Comparison of ENCODE assay signal across 9 cellular contexts in genomic region chr6:26312096-26312463, GRCh38. TPM values are rescaled to one million over a fixed set of nuclear protein-coding genes. Genes with fewer than 3 reads are reported as not detected.
A peak's percentile ranks its signal among the peaks of the same experiment; 100 is the strongest.
DNase-seq lines count a peak whose midpoint lies in the region; ATAC-seq and TF ChIP-seq lines count a peak whose summit lies in the region.
"Had no signal": no experiment of that assay in that cellular context is flagged by ENCODE, and none has a peak within 500 bp of the region (broad histone marks: within the 10 kb centered on the region; RNA-seq: fewer than 3 reads in every experiment).

No MANE protein-coding gene starts in this region.

- CTCF ChIA-PET in RWPE1 (lab: Yijun Ruan, JAX): no interaction called here

- DNase-seq in NCI-H2029 treated with DMSO at 0.1 percent for 48 hours (lab: John Stamatoyannopoulos, UW) (peak; percentile 66), NCI-H2029 (lab: John Stamatoyannopoulos, UW) (no peak), RWPE1 (ENCODE audit: low spot score) (no peak), esophagus muscularis mucosa (ENCODE audit: extremely low spot score) (no peak), sciatic nerve (ENCODE audit: low spot score) (no peak), hepatic stellate cell (ENCODE audit: low spot score) (no peak)

- H3K27ac ChIP-seq in RWPE1 (peak overlapping the region; percentile 53; the same call in 1 of the 2 replicates), esophagus muscularis mucosa (replicated peaks in 1 of 4) (peak overlapping the region; percentile 52 to 73 (median 62))
- H3K27ac ChIP-seq: C4-2B had no signal

- H3K9me3 ChIP-seq in esophagus muscularis mucosa: no peaks in the 10 kb centered on the region

- intact Hi-C loops in esophagus muscularis mucosa (cut with DNase I) (no loop called here), sciatic nerve (cut with DNase I) (no loop called here)

- peaks cover 7 to 25% (median 17%) of the 10 kb centered on the region in 4 donors for H3K4me1 ChIP-seq in esophagus muscularis mucosa

- no peak for TF ChIP-seq EP300 in esophagus muscularis mucosa (IDR thresholded peaks at IDR 0.05)

- no peak for TF ChIP-seq CTCF in RWPE1 (conservative IDR thresholded peaks at IDR 0.05; ENCODE audit: low read depth)
- no peak for TF ChIP-seq CTCF in esophagus muscularis mucosa (IDR thresholded peaks at IDR 0.05)

- ATAC-seq in sciatic nerve: peak; percentile 4
- ATAC-seq in GM19023 (IDR thresholded peaks at IDR 0.05; ENCODE audit: unreplicated experiment): no peak
- ATAC-seq in HG03025 (IDR thresholded peaks at IDR 0.05; ENCODE audit: low FRiP score, unreplicated experiment): no peak

- no peak for TF ChIP-seq POLR2A in esophagus muscularis mucosa (IDR thresholded peaks at IDR 0.05; ENCODE audit: low read depth)

- no peaks in the 10 kb centered on the region for H3K36me3 ChIP-seq in esophagus muscularis mucosa

- peak overlapping the region; percentile 50 to 62 (median 52) for H3K4me3 ChIP-seq in esophagus muscularis mucosa

- POLR2A ChIA-PET in RWPE1 (lab: Yijun Ruan, JAX; ENCODE audit: low non-redundant PET): no interaction called here

- peaks cover 0 to 4% (median 0%) of the 10 kb centered on the region in 4 donors for H3K27me3 ChIP-seq in esophagus muscularis mucosa

- 3% methylated on average over 6 of the region's 6 CpGs for WGBS in esophagus muscularis mucosa

RNA-seq across cellular contexts. Expression of gene BTN3A2, which starts 52.9 kb away (rescaled TPM):
- total RNA-seq in esophagus muscularis mucosa (10 to 100 TPM in 2 of 4 donors, 1 to 10 TPM in 2; 6.6 to 14.1 (median 11.2) TPM), sciatic nerve (35.8 TPM)
